ENCODE assay signal across 29 cellular contexts in the genomic region with DNA sequence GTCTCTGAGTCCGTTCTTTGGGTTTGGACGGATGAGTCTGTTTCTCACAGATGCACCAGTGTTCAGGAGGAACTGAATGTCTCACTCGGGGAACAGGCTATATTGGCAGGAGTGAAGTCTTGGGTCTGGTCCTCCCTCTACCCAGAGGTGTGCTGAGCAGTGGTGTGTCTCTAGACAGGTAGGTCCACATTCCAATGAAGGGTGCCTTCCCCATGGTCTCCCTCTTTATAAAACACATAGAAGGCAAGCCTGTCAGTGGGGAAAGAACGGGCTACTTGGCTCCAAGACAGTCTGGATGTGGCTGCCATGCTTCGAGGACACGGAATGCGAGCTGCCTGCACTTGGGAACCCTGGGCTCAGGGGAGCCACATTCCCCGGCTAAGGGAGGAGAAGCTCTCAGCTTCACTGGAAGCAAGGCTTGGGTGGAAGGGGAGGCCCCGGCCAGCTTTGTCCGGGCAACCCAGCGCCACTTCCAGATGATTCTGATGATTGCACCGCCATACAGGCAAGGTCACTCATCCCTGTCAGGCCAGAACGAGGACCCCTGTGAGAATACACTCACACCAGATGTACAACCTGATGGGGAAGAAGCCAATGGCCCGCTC. TPM values are rescaled to one million over a fixed set of nuclear protein-coding genes. Genes with fewer than 3 reads are reported as not detected.
"Had no signal": no experiment of that assay in that cellular context is flagged by ENCODE, and none has a peak within 500 bp of the region (broad histone marks: within the 10 kb centered on the region; RNA-seq: fewer than 3 reads in every experiment).

No MANE protein-coding gene starts in this region.

- H3K27me3 ChIP-seq: esophagus squamous epithelium, gastrocnemius medialis, heart left ventricle, hepatocyte, left lung had no signal

- ATAC-seq: effector memory CD8-positive, alpha-beta T cell; esophagus mucosa; gastrocnemius medialis; heart left ventricle; left cardiac atrium; left lung; left ventricle myocardium superior; lower lobe of right lung; mucosa of descending colon had no signal

- H2AFZ ChIP-seq: hepatocyte had no signal

- H3K4me1 ChIP-seq: esophagus squamous epithelium, gastrocnemius medialis, heart left ventricle, left lung, lower lobe of right lung had no signal

- H3K4me3 Mint-ChIP-seq: dendritic cell treated with granulocyte-macrophage colony-stimulating factor and Interleukin-4, amounts not matched to agents 40 ng/mL and 50 ng/mL, for 4 days; effector memory CD8-positive, alpha-beta T cell; endodermal cell; immature natural killer cell; mesothelial cell of epicardium; naive B cell had no signal

- H3K4me2 ChIP-seq: hepatocyte had no signal

- H3K79me2 ChIP-seq: hepatocyte had no signal

- DNase-seq: effector CD8-positive, alpha-beta T cell; effector memory CD8-positive, alpha-beta T cell; endodermal cell; erythroblast; esophagus squamous epithelium; foreskin fibroblast; foreskin melanocyte; gastrocnemius medialis; heart left ventricle; hypothalamus; immature natural killer cell; left cardiac atrium; left lung; left ventricle myocardium superior; lower lobe of right lung; mesenchymal stem cell; mucosa of descending colon; naive B cell had no signal

- H3K27ac Mint-ChIP-seq: dendritic cell treated with granulocyte-macrophage colony-stimulating factor and Interleukin-4, amounts not matched to agents 40 ng/mL and 50 ng/mL, for 4 days; effector memory CD8-positive, alpha-beta T cell; endodermal cell; immature natural killer cell; mesothelial cell of epicardium; naive B cell had no signal

- H3K4me3 ChIP-seq: coronary artery, esophagus squamous epithelium, gastrocnemius medialis, heart left ventricle, hepatocyte, left lung, lower lobe of right lung, mucosa of descending colon had no signal

- H3K27ac ChIP-seq: coronary artery, epithelial cell of prostate, esophagus squamous epithelium, gastrocnemius medialis, heart left ventricle, hepatocyte, left lung, lower lobe of right lung had no signal

- H3K4me1 Mint-ChIP-seq: immature natural killer cell, mesothelial cell of epicardium, naive B cell had no signal

- FAIRE-seq: colon, endometrium, keratinocyte had no signal

RNA-seq across cellular contexts. Expression of gene RIPK4, which starts 29.7 kb away (rescaled TPM):
- total RNA-seq: mesenteric fat pad, myocyte had no signal
- polyA plus RNA-seq: immature natural killer cell had no signal
